In the genomic region with DNA sequence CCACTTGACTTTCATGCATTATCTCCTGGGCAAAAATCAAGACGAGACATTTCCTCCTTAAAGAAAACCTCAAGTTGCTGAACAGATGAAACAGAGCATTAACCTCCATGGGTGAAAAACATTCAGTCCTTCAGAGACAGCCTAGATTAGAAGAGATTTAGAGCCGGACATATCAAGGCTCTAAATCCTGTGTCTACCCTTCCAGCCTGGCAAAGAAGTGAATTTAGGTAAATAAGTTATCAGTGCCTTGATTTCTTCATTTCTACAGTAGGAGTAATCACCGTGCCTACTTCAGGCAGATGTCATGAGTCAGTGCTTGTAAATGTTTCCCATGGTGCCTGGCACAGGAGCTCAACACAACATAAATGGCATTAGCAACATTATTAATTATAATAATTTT, we compare ENCODE assay signal across 17 cellular contexts.
DNase-seq lines count a peak whose midpoint lies in the region; ATAC-seq and TF ChIP-seq lines count a peak whose summit lies in the region.
"Had no signal": no experiment of that assay in that cellular context is flagged by ENCODE, and none has a peak within 500 bp of the region (broad histone marks: within the 10 kb centered on the region; RNA-seq: fewer than 3 reads in every experiment).

No MANE protein-coding gene starts in this region.

- H3K4me1 Mint-ChIP-seq in MCF 10A (ENCODE audit: insufficient read depth, unreplicated experiment) (no peaks in the 10 kb centered on the region), endodermal cell (no peaks in the 10 kb centered on the region), mesothelial cell of epicardium (peaks cover 19% of the 10 kb centered on the region)
- H3K4me1 Mint-ChIP-seq: CD8-positive, alpha-beta memory T cell had no signal

- H3K4me1 ChIP-seq in breast epithelium (no peaks in the 10 kb centered on the region), endodermal cell (ENCODE audit: control insufficient read depth, insufficient read depth, low read length) (no peaks in the 10 kb centered on the region), sigmoid colon (no peaks in the 10 kb centered on the region)
- H3K4me1 ChIP-seq: BLaER1 had no signal

- H3K4me3 ChIP-seq in breast epithelium (no peak overlapping the region), endodermal cell (ENCODE audit: low read length) (no peak overlapping the region), sigmoid colon (no peak overlapping the region)
- H3K4me3 ChIP-seq: BLaER1 had no signal

- H3K27me3 Mint-ChIP-seq in MCF 10A (ENCODE audit: insufficient read depth, unreplicated experiment) = no peaks in the 10 kb centered on the region
- no peaks in the 10 kb centered on the region for H3K27me3 Mint-ChIP-seq in endodermal cell (ENCODE audit: insufficient read depth)
- no peaks in the 10 kb centered on the region for H3K27me3 Mint-ChIP-seq in mesothelial cell of epicardium (ENCODE audit: low read depth)

- intact Hi-C loops in MCF 10A (cut with micrococcal nuclease) (no loop called here), breast epithelium (cut with DNase I; ENCODE audit: low total_unique reads) (no loop called here), sigmoid colon (cut with DNase I) (no loop called here)

- CTCF ChIA-PET in MCF 10A (lab: Yijun Ruan, JAX) = interaction anchor here (0.6 to 1.0 kb wide), 5 partner anchors 9 to 354 kb away, joined by 3 to 4 read pairs (median 3); no protein-coding TSS in a partner anchor

- DNase-seq in MCF 10A (ENCODE audit: unreplicated experiment) = peak; percentile 14
- no peak for DNase-seq in breast epithelium (ENCODE audit: low spot score in 2 of 2)
- DNase-seq in endodermal cell = no peak
- no peak for DNase-seq in mesothelial cell of epicardium (ENCODE audit: low spot score in 2 of 2, unreplicated experiment in 2 of 2)
- no peak for DNase-seq in sigmoid colon
- no peak for DNase-seq in effector CD4-positive, alpha-beta T cell
- DNase-seq in left lobe of liver (ENCODE audit: low spot score) = no peak
- DNase-seq: AML-193; Caco-2; CD8-positive, alpha-beta memory T cell; DMS53; GF-D8 had no signal

- no peak overlapping the region for H3K27ac Mint-ChIP-seq in MCF 10A (ENCODE audit: low read depth, unreplicated experiment)
- H3K27ac Mint-ChIP-seq in endodermal cell = no peak overlapping the region
- peak overlapping the region; percentile 21 for H3K27ac Mint-ChIP-seq in mesothelial cell of epicardium
- H3K27ac Mint-ChIP-seq: CD8-positive, alpha-beta memory T cell had no signal

- H3K36me3 Mint-ChIP-seq in MCF 10A (ENCODE audit: insufficient read depth, unreplicated experiment) (no peaks in the 10 kb centered on the region), endodermal cell (ENCODE audit: low read depth) (no peaks in the 10 kb centered on the region), mesothelial cell of epicardium (peaks cover 2% of the 10 kb centered on the region)
- H3K36me3 Mint-ChIP-seq: CD8-positive, alpha-beta memory T cell had no signal

- no peak overlapping the region for H3K9ac ChIP-seq in endodermal cell (ENCODE audit: extremely low read depth, low read length, poor library complexity, severe bottlenecking)
- H3K9ac ChIP-seq: BLaER1 had no signal

- no TSS peak for BruUV-seq in MCF 10A (replicated peaks; lab: Mats Ljungman, UMichigan)

- H3K9me3 ChIP-seq in breast epithelium (no peaks in the 10 kb centered on the region), endodermal cell (ENCODE audit: control insufficient read depth, low read length) (peaks cover 9% of the 10 kb centered on the region), sigmoid colon (no peaks in the 10 kb centered on the region)
- H3K9me3 ChIP-seq: BLaER1 had no signal

- 94 to 97% methylated on average over 2 to 3 of the region's 3 CpGs for WGBS in endodermal cell (ENCODE audit: insufficient coverage in 1 of 2, insufficient read length in 1 of 2), 2 experiments
- 74 to 83% methylated on average over 3 of the region's 3 CpGs for WGBS in sigmoid colon, 2 donors

- H3K4me3 Mint-ChIP-seq in MCF 10A (ENCODE audit: unreplicated experiment) (no peak overlapping the region), endodermal cell (no peak overlapping the region), mesothelial cell of epicardium (no peak overlapping the region)
- H3K4me3 Mint-ChIP-seq: CD8-positive, alpha-beta memory T cell had no signal

- POLR2A ChIA-PET in MCF 10A (lab: Yijun Ruan, JAX) = interaction anchor here (0.8 to 1.2 kb wide), 3 partner anchors 10 to 118 kb away, joined by 3 to 4 read pairs (median 3); no protein-coding TSS in a partner anchor

- H3K36me3 ChIP-seq in breast epithelium = no peaks in the 10 kb centered on the region
- H3K36me3 ChIP-seq in endodermal cell (ENCODE audit: control insufficient read depth, insufficient read depth, low read length) = no peaks in the 10 kb centered on the region
- H3K36me3 ChIP-seq in sigmoid colon = no peaks in the 10 kb centered on the region
- H3K36me3 ChIP-seq: BLaER1 had no signal

- ATAC-seq in HG02981 (IDR thresholded peaks at IDR 0.05; ENCODE audit: unreplicated experiment) (no peak), left lobe of liver (no peak)
- ATAC-seq: HCT116 had no signal

- TF ChIP-seq POLR2A in breast epithelium (IDR thresholded peaks at IDR 0.05) = no peak
- TF ChIP-seq POLR2A in sigmoid colon (IDR thresholded peaks at IDR 0.05) = no peak

- H3K27ac ChIP-seq in breast epithelium (no peak overlapping the region), endodermal cell (ENCODE audit: low read depth, low read length) (peak overlapping the region; percentile 22), sigmoid colon (no peak overlapping the region)
- H3K27ac ChIP-seq: 22Rv1, BLaER1, HL-60 had no signal

- H3K9me3 Mint-ChIP-seq in MCF 10A (ENCODE audit: unreplicated experiment) = no peaks in the 10 kb centered on the region
- H3K9me3 Mint-ChIP-seq in endodermal cell = peaks cover 11% of the 10 kb centered on the region
- H3K9me3 Mint-ChIP-seq in mesothelial cell of epicardium = peaks cover 4% of the 10 kb centered on the region

- TF ChIP-seq CTCF in MCF 10A (IDR thresholded peaks at IDR 0.05; ENCODE audit: unreplicated experiment) (no peak), breast epithelium (IDR thresholded peaks at IDR 0.05) (no peak), endodermal cell (conservative IDR thresholded peaks at IDR 0.05) (no peak), mesothelial cell of epicardium (IDR thresholded peaks at IDR 0.05; ENCODE audit: unreplicated experiment) (no peak), sigmoid colon (IDR thresholded peaks at IDR 0.05) (no peak)

- TF ChIP-seq EP300 in sigmoid colon (IDR thresholded peaks at IDR 0.05) = no peak

- H3K27me3 ChIP-seq in breast epithelium (no peaks in the 10 kb centered on the region), endodermal cell (ENCODE audit: control insufficient read depth, insufficient read depth, low read length, poor library complexity, severe bottlenecking) (no peaks in the 10 kb centered on the region), sigmoid colon (no peaks in the 10 kb centered on the region)
- H3K27me3 ChIP-seq: BLaER1 had no signal
